Comparison of ENCODE assay signal across 18 cellular contexts in the genomic region with DNA sequence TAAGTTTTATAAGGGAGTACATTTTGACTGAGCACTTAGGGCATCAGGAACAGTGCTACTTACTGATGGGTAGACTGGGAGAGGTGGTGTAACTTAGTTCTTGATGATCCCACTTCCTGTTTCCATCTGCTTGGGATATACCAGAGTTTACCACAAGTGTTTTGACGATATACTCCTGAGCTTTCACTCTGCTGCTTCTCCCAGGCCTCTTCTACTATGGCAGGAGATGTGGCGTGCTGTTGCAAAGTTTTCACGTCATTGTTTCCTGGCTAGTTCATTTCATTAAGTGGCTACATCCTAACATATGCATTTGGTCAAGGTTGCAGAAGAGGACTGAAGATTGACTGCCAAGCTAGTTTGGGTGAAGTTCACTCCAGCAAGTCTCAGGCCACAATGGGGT. TPM values are rescaled to one million over a fixed set of nuclear protein-coding genes. Genes with fewer than 3 reads are reported as not detected.
DNase-seq lines count a peak whose midpoint lies in the region; ATAC-seq and TF ChIP-seq lines count a peak whose summit lies in the region.
"Had no signal": no experiment of that assay in that cellular context is flagged by ENCODE, and none has a peak within 500 bp of the region (broad histone marks: within the 10 kb centered on the region; RNA-seq: fewer than 3 reads in every experiment).

No MANE protein-coding gene starts in this region.

- H3K36me3 ChIP-seq in gastroesophageal sphincter, result peaks cover 2 to 35% of the 10 kb centered on the region in 2 donors

- no peak for TF ChIP-seq EP300 in gastroesophageal sphincter (IDR thresholded peaks at IDR 0.05)

- no peak for TF ChIP-seq CTCF in gastroesophageal sphincter (IDR thresholded peaks at IDR 0.05)

- H3K9me3 ChIP-seq in gastroesophageal sphincter, result no peaks in the 10 kb centered on the region
- H3K9me3 ChIP-seq: SK-N-SH had no signal

- H3K27ac ChIP-seq in gastroesophageal sphincter, result peak overlapping the region; percentile 76 to 98 (median 82)
- H3K27ac ChIP-seq: C4-2B had no signal

- TF ChIP-seq POLR2A in gastroesophageal sphincter (IDR thresholded peaks at IDR 0.05), result no peak

- H3K4me1 ChIP-seq in gastroesophageal sphincter, result peaks cover 18 to 66% (median 21%) of the 10 kb centered on the region in 3 donors

- no peak overlapping the region for H3K4me3 ChIP-seq in Jurkat, Clone E6-1 (ENCODE audit: low read length)
- H3K4me3 ChIP-seq in gastroesophageal sphincter, result no peak overlapping the region

- 66% methylated on average over 3 of the region's 3 CpGs; no CpG with 5 or more reads in 1 of the 2 donors for WGBS in gastroesophageal sphincter (ENCODE audit: low coverage in 1 of 2), 2 donors

- no peaks in the 10 kb centered on the region for H3K27me3 ChIP-seq in gastroesophageal sphincter

- ATAC-seq in gastroesophageal sphincter (no peak), HG03280 (IDR thresholded peaks at IDR 0.05; ENCODE audit: unreplicated experiment) (no peak), GM19467 (IDR thresholded peaks at IDR 0.05; ENCODE audit: unreplicated experiment) (no peak)
- ATAC-seq: HCT116, Panc1 had no signal

- intact Hi-C loops in posterior cingulate gyrus (cut with DNase I), result no loop called here

- DNase-seq in EH (ENCODE audit: low read depth), result peak; percentile 14
- peak; percentile 46 for DNase-seq in Jurkat, Clone E6-1 (ENCODE audit: low read depth, low spot score)
- DNase-seq in SIG-M5 (lab: John Stamatoyannopoulos, UW), result peak; percentile 24
- no peak for DNase-seq in posterior cingulate gyrus
- DNase-seq: DMS153, Karpas-422, MM.1S, NCI-H1436, NCI-H2029 treated with DMSO at 0.1 percent for 48 hours, NCI-H2171 treated with DMSO at 0.1 percent for 48 hours, NCI-H748 treated with DMSO at 0.1 percent for 48 hours, SK-N-SH had no signal

RNA-seq across cellular contexts. Expression of a gene that starts 41.3 kb away (rescaled TPM):
- not detected for polyA plus RNA-seq in Jurkat, Clone E6-1 (2012; ENCODE audit: insufficient read depth, insufficient read length)
- 10 to 100 TPM; 10.2 to 43.4 (median 18.4) TPM for total RNA-seq in gastroesophageal sphincter

Comparison
In these comparisons a context has a peak if more than half of its experiments do, and no peak if none do; other contexts are left out.
1. DNase-seq: peak in EH (single experiment), Jurkat, Clone E6-1 (single experiment) and SIG-M5 (single experiment); none in posterior cingulate gyrus (0 of 10).